In the genomic region with DNA sequence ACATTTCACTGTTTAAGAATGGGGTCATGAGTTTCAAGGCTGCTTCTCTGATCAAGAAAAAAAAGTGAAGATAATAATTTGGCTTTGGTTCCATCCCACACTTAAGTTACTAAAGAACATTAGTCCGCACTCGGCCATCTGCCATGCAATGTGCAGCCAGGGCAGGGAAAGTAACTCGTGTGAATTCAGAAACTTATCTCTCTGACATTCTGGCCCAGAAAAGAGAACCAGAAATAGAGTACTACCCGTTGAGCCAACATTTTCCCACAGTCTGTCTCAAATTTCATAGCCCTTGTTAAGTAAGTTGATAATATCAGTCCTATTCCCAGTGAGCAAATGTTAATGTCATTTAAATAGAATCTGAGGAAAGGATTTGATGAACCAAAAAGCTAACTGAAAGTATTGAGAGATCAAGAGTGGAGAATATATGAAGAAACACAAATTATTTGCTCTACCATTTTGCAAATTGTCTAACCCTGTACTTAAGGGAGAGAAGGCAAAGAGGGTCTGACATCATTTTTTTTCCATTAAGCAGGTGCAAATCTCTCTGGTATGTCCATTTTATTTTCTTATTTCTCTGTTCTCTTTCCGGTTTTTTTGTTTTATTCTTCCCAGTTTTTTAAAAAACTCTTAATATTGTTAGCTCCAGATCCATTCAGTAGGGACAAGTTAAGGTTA, we compare ENCODE assay signal across 1 cellular context.
A peak's percentile ranks its signal among the peaks of the same experiment; 100 is the strongest.
TF ChIP-seq lines count a peak whose summit lies in the region.

No MANE protein-coding gene starts in this region.

TF ChIP-seq in HEK293, 187 proteins besides CTCF, POLR2A, EP300 and RAD21 (continued from another document):
- TF ChIP-seq, protein P1, sequence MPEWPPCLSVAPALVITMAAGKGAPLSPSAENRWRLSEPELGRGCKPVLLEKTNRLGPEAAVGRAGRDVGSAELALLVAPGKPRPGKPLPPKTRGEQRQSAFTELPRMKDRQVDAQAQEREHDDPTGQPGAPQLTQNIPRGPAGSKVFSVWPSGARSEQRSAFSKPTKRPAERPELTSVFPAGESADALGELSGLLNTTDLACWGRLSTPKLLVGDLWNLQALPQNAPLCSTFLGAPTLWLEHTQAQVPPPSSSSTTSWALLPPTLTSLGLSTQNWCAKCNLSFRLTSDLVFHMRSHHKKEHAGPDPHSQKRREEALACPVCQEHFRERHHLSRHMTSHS (tag by site-specific recombination; IDR thresholded peaks at IDR 0.05), result no peak
- TF ChIP-seq OVOL3 (tag by site-specific recombination; IDR thresholded peaks at IDR 0.05), result no peak
- TF ChIP-seq ZNF514 (tag by site-specific recombination; IDR thresholded peaks at IDR 0.05), result no peak
- no peak for TF ChIP-seq WT1 (tag by site-specific recombination; IDR thresholded peaks at IDR 0.05)
- no peak for TF ChIP-seq MYNN (tag by site-specific recombination; IDR thresholded peaks at IDR 0.05; ENCODE audit: borderline replicate concordance)
- TF ChIP-seq FEZF1 (tag by site-specific recombination; IDR thresholded peaks at IDR 0.05), result peak; percentile 50; the same call in 1 of the 2 replicates
- no peak for TF ChIP-seq ZNF777 (tag by site-specific recombination; IDR thresholded peaks at IDR 0.05; ENCODE audit: borderline replicate concordance)
- TF ChIP-seq ZNF707 (tag by site-specific recombination; IDR thresholded peaks at IDR 0.05), result no peak
- TF ChIP-seq KLF8 (tag by site-specific recombination; IDR thresholded peaks at IDR 0.05), result no peak
- TF ChIP-seq ZNF221 (tag by site-specific recombination; IDR thresholded peaks at IDR 0.05; ENCODE audit: borderline replicate concordance), result no peak
- TF ChIP-seq, protein P2, sequence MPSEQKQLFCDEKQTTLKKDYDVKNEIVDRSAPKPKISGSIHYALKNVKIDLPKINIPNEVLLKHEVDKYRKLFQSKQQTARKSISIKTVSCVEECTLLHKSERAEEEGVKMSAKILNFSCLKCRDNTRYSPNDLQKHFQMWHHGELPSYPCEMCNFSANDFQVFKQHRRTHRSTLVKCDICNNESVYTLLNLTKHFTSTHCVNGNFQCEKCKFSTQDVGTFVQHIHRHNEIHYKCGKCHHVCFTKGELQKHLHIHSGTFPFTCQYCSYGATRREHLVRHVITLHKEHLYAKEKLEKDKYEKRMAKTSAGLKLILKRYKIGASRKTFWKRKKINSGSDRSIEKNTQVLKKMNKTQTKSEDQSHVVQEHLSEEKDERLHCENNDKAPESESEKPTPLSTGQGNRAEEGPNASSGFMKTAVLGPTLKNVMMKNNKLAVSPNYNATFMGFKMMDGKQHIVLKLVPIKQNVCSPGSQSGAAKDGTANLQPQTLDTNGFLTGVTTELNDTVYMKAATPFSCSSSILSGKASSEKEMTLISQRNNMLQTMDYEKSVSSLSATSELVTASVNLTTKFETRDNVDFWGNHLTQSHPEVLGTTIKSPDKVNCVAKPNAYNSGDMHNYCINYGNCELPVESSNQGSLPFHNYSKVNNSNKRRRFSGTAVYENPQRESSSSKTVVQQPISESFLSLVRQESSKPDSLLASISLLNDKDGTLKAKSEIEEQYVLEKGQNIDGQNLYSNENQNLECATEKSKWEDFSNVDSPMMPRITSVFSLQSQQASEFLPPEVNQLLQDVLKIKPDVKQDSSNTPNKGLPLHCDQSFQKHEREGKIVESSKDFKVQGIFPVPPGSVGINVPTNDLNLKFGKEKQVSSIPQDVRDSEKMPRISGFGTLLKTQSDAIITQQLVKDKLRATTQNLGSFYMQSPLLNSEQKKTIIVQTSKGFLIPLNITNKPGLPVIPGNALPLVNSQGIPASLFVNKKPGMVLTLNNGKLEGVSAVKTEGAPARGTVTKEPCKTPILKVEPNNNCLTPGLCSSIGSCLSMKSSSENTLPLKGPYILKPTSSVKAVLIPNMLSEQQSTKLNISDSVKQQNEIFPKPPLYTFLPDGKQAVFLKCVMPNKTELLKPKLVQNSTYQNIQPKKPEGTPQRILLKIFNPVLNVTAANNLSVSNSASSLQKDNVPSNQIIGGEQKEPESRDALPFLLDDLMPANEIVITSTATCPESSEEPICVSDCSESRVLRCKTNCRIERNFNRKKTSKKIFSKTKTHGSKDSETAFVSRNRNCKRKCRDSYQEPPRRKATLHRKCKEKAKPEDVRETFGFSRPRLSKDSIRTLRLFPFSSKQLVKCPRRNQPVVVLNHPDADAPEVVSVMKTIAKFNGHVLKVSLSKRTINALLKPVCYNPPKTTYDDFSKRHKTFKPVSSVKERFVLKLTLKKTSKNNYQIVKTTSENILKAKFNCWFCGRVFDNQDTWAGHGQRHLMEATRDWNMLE (tag by site-specific recombination; conservative IDR thresholded peaks at IDR 0.05; ENCODE audit: low read depth), result no peak
- TF ChIP-seq KLF9 (tag by site-specific recombination; IDR thresholded peaks at IDR 0.05; ENCODE audit: low read depth), result no peak
- no peak for TF ChIP-seq ZNF548 (tag by site-specific recombination; IDR thresholded peaks at IDR 0.05)
- 0 out of 2 replicates have a peak, but pooled peaks have one; percentile 29 for TF ChIP-seq ZBTB20 (tag by site-specific recombination; IDR thresholded peaks at IDR 0.05)
- no peak for TF ChIP-seq ZNF239 (tag by site-specific recombination; IDR thresholded peaks at IDR 0.05)
- peak; percentile 96 for TF ChIP-seq TRIM28 (IDR thresholded peaks at IDR 0.05; ENCODE audit: borderline replicate concordance, low read length)
- no peak for TF ChIP-seq ZNF354C (tag by site-specific recombination; IDR thresholded peaks at IDR 0.05; ENCODE audit: borderline replicate concordance, low read depth)
- TF ChIP-seq ZNF510 (tag by site-specific recombination; IDR thresholded peaks at IDR 0.05; ENCODE audit: insufficient replicate concordance), result no peak
- TF ChIP-seq ZIC2 (tag by site-specific recombination; IDR thresholded peaks at IDR 0.05), result no peak
- no peak for TF ChIP-seq SETDB1 (IDR thresholded peaks at IDR 0.05; ENCODE audit: insufficient read length, low read length)
- no peak for TF ChIP-seq HOXC10 (CRISPR knock-in tag; IDR thresholded peaks at IDR 0.05)
- TF ChIP-seq ZNF23 (tag by site-specific recombination; IDR thresholded peaks at IDR 0.05; ENCODE audit: borderline replicate concordance), result no peak
- 0 out of 2 replicates have a peak, but pooled peaks have one; percentile 25 for TF ChIP-seq ZNF335 (tag by site-specific recombination; conservative IDR thresholded peaks at IDR 0.05)
- no peak for TF ChIP-seq KLF7 (tag by site-specific recombination; IDR thresholded peaks at IDR 0.05; ENCODE audit: borderline replicate concordance)
- no peak for TF ChIP-seq REPIN1 (tag by site-specific recombination; IDR thresholded peaks at IDR 0.05; ENCODE audit: low read depth)
